7 cellular contexts compared by ENCODE assay signal in genomic region chr10:91219371-91220193, GRCh38. TPM values are rescaled to one million over a fixed set of nuclear protein-coding genes. Genes with fewer than 3 reads are reported as not detected.
DNase-seq lines count a peak whose midpoint lies in the region; ATAC-seq and TF ChIP-seq lines count a peak whose summit lies in the region.

No MANE protein-coding gene starts in this region.

- peaks cover 0 to 12% of the 10 kb centered on the region in 2 experiments; a peak in 1 of 3 replicates for H3K36me3 ChIP-seq in HEK293 (ENCODE audit: control insufficient read depth in 2 of 2, insufficient read depth in 1 of 2, low read length in 2 of 2)
- no peaks in the 10 kb centered on the region for H3K36me3 ChIP-seq in iPS-18a (ENCODE audit: control insufficient read depth, low read depth, low read length)

- no peak for DNase-seq in activated CD8-positive, alpha-beta T cell treated with anti-CD3 and anti-CD28 coated beads for 36 hours
- DNase-seq in LoVo (ENCODE audit: low spot score) (no peak), NCI-H1436 (lab: John Stamatoyannopoulos, UW) (no peak)
- no peak for DNase-seq in stimulated activated CD4-positive, alpha-beta T cell treated with anti-CD3 and anti-CD28 coated beads, Interleukin-2, amount 100 ng/mL, for 48 hours

- intact Hi-C loops in activated CD8-positive, alpha-beta T cell treated with anti-CD3 and anti-CD28 coated beads for 36 hours (cut with micrococcal nuclease): no loop called here

- H3K4me3 ChIP-seq in HEK293 (ENCODE audit: low read depth, low read length): peak overlapping the region; percentile 37; the same call in 1 of the 2 replicates
- peak overlapping the region; percentile 56 for H3K4me3 ChIP-seq in iPS-18a (ENCODE audit: low read length)

- POLR2A ChIA-PET in HEK293 (lab: Yijun Ruan, JAX): interaction anchor here (0.5 to 1.5 kb wide), 3 partner anchors 9 to 166 kb away, joined by 3 to 6 read pairs (median 4); no protein-coding TSS in a partner anchor
- POLR2A ChIA-PET in activated CD8-positive, alpha-beta T cell treated with anti-CD3 and anti-CD28 coated beads for 36 hours (lab: Charles Lee): interaction anchor here (0.6 to 2.2 kb wide), 5 partner anchors 8 to 277 kb away, joined by 4 to 8 read pairs (median 5); no protein-coding TSS in a partner anchor

- no peaks in the 10 kb centered on the region for H3K9me3 Mint-ChIP-seq in activated CD8-positive, alpha-beta T cell treated with anti-CD3 and anti-CD28 coated beads for 36 hours
- H3K9me3 Mint-ChIP-seq in stimulated activated memory B cell treated with anti-CD40 and anti-IgM and Interleukin-4, amounts not matched to agents 10 μg/mL and 1 μg/mL and 100 μg/mL, for 72 hours: no peaks in the 10 kb centered on the region

- H3K27ac Mint-ChIP-seq in activated CD8-positive, alpha-beta T cell treated with anti-CD3 and anti-CD28 coated beads for 36 hours: no peak overlapping the region
- H3K27ac Mint-ChIP-seq in stimulated activated memory B cell treated with anti-CD40 and anti-IgM and Interleukin-4, amounts not matched to agents 10 μg/mL and 1 μg/mL and 100 μg/mL, for 72 hours: peak overlapping the region; percentile 89

- H3K36me3 Mint-ChIP-seq in activated CD8-positive, alpha-beta T cell treated with anti-CD3 and anti-CD28 coated beads for 36 hours (ENCODE audit: low read depth): peaks cover 19% of the 10 kb centered on the region
- peaks cover 31% of the 10 kb centered on the region for H3K36me3 Mint-ChIP-seq in stimulated activated memory B cell treated with anti-CD40 and anti-IgM and Interleukin-4, amounts not matched to agents 10 μg/mL and 1 μg/mL and 100 μg/mL, for 72 hours

- H3K9me3 ChIP-seq in HEK293 (ENCODE audit: control insufficient read depth, insufficient read depth, low read depth, low read length): no peaks in the 10 kb centered on the region
- H3K9me3 ChIP-seq in iPS-18a (ENCODE audit: control insufficient read depth, low read depth, low read length): no peaks in the 10 kb centered on the region

- H3K9ac ChIP-seq in iPS-18a (ENCODE audit: low read length): no peak overlapping the region

- no peak for ATAC-seq in activated CD8-positive, alpha-beta T cell treated with anti-CD3 and anti-CD28 coated beads for 36 hours
- no peak for ATAC-seq in stimulated activated memory B cell treated with anti-CD40 and anti-IgM and Interleukin-4, amounts not matched to agents 10 μg/mL and 1 μg/mL and 100 μg/mL, for 72 hours

- no peaks in the 10 kb centered on the region for H3K27me3 Mint-ChIP-seq in activated CD8-positive, alpha-beta T cell treated with anti-CD3 and anti-CD28 coated beads for 36 hours
- H3K27me3 Mint-ChIP-seq in stimulated activated memory B cell treated with anti-CD40 and anti-IgM and Interleukin-4, amounts not matched to agents 10 μg/mL and 1 μg/mL and 100 μg/mL, for 72 hours: no peaks in the 10 kb centered on the region

- H3K4me1 Mint-ChIP-seq in activated CD8-positive, alpha-beta T cell treated with anti-CD3 and anti-CD28 coated beads for 36 hours (ENCODE audit: low read depth): peaks cover 34% of the 10 kb centered on the region
- H3K4me1 Mint-ChIP-seq in stimulated activated memory B cell treated with anti-CD40 and anti-IgM and Interleukin-4, amounts not matched to agents 10 μg/mL and 1 μg/mL and 100 μg/mL, for 72 hours: peaks cover 70% of the 10 kb centered on the region

- H3K4me1 ChIP-seq in HEK293 (ENCODE audit: control insufficient read depth, insufficient read depth, low read length) (peaks cover 10% of the 10 kb centered on the region), iPS-18a (ENCODE audit: control insufficient read depth, low read depth, low read length) (no peaks in the 10 kb centered on the region)

- CTCF ChIA-PET in HEK293 (lab: Yijun Ruan, JAX): interaction anchor here (0.6 to 1.4 kb wide), 6 partner anchors 9 to 340 kb away, joined by 3 to 4 read pairs (median 3); no protein-coding TSS in a partner anchor
- CTCF ChIA-PET in activated CD8-positive, alpha-beta T cell treated with anti-CD3 and anti-CD28 coated beads for 36 hours (lab: Charles Lee): interaction anchor here (1.4 to 2.5 kb wide), 4 partner anchors 14 to 213 kb away, joined by 7 to 12 read pairs (median 9); no protein-coding TSS in a partner anchor

- H3K27ac ChIP-seq in HEK293 (ENCODE audit: extremely low read depth, low read depth, low read length) (no peak overlapping the region), iPS-18a (ENCODE audit: low read length) (no peak overlapping the region)

- TF ChIP-seq CTCF in HEK293 (tag by site-specific recombination; IDR thresholded peaks at IDR 0.05): no peak
- TF ChIP-seq CTCF in activated CD8-positive, alpha-beta T cell treated with anti-CD3 and anti-CD28 coated beads for 36 hours (IDR thresholded peaks at IDR 0.05): no peak

- peaks cover 49% of the 10 kb centered on the region for H3K27me3 ChIP-seq in iPS-18a (ENCODE audit: control insufficient read depth, insufficient read depth, low read length)

- peak overlapping the region; percentile 72 for H3K4me3 Mint-ChIP-seq in activated CD8-positive, alpha-beta T cell treated with anti-CD3 and anti-CD28 coated beads for 36 hours
- peak overlapping the region; percentile 78 for H3K4me3 Mint-ChIP-seq in stimulated activated memory B cell treated with anti-CD40 and anti-IgM and Interleukin-4, amounts not matched to agents 10 μg/mL and 1 μg/mL and 100 μg/mL, for 72 hours

TF ChIP-seq in HEK293, 187 proteins besides CTCF, POLR2A, EP300 and RAD21:
- TF ChIP-seq KLF7 (tag by site-specific recombination; IDR thresholded peaks at IDR 0.05; ENCODE audit: borderline replicate concordance): 0 out of 2 replicates have a peak, but pooled peaks have one; percentile 5
- TF ChIP-seq ZSCAN5A (tag by site-specific recombination; IDR thresholded peaks at IDR 0.05): no peak

RNA-seq across cellular contexts. Expression of gene PCGF5, which starts 0.9 kb away (rescaled TPM):
- total RNA-seq in activated CD8-positive, alpha-beta T cell treated with anti-CD3 and anti-CD28 coated beads for 36 hours: 10 to 100 TPM; 34.8 to 36.9 TPM
